Comparison of ENCODE assay signal across 8 cellular contexts in the genomic region with DNA sequence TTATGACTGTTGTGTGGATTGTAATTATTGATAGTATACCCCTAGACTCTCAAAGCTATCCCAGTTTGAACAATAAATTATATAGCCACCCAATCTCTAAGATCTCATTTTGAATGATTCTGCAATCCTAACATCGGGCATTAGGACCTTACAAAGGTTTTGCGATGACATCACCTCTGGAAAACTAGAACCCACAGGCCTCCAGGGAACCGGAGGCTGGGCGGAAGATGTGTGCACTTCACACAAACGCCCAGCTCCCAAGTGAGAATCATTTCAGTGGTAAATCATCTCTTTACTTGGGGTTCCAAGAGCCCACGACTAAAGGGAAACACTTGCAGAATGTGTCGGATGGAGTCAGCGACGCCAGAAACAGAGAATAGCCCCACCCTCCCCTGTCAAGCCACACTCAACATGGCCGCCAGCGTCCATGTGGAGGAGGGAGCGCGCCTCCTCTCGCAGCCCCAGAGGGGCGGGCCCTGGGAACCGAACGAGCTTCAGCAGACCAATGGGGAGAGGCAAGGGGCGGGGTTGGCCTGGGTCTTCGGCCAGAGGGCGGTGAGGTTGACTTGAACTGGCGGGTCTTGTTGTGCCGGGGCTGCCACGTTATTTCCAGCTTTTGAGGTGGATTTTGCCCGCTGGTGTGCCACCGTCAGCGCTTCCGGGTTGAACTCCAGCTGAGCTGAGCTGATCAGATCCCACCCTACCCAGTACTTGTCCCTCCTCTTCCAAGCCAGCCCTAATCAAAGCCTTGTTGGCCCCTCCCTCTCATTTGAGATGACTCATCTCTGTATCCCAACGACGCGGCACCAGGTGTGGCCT. TPM values are rescaled to one million over a fixed set of nuclear protein-coding genes. Genes with fewer than 3 reads are reported as not detected.
A peak's percentile ranks its signal among the peaks of the same experiment; 100 is the strongest.
DNase-seq lines count a peak whose midpoint lies in the region; ATAC-seq and TF ChIP-seq lines count a peak whose summit lies in the region.

No MANE protein-coding gene starts in this region.

- H3K4me2 ChIP-seq in DND-41 (ENCODE audit: insufficient read depth, low read length): peak overlapping the region; percentile 72

- H3K36me3 ChIP-seq in DND-41 (ENCODE audit: insufficient read depth, low read length) (no peaks in the 10 kb centered on the region), KOPT-K1 (ENCODE audit: insufficient read depth, low read length) (no peaks in the 10 kb centered on the region), Peyer's patch (no peaks in the 10 kb centered on the region), esophagus squamous epithelium (no peaks in the 10 kb centered on the region)

- H3K79me2 ChIP-seq in DND-41 (ENCODE audit: insufficient read depth, low read length): no peaks in the 10 kb centered on the region

- TF ChIP-seq CTCF in DND-41 (IDR thresholded peaks at IDR 0.05; ENCODE audit: borderline replicate concordance, extremely low read depth, low read length, poor library complexity, severe bottlenecking): no peak
- no peak for TF ChIP-seq CTCF in Peyer's patch (IDR thresholded peaks at IDR 0.05)
- no peak for TF ChIP-seq CTCF in esophagus squamous epithelium (IDR thresholded peaks at IDR 0.05)

- TF ChIP-seq POLR2A in Peyer's patch (IDR thresholded peaks at IDR 0.05) (peak; percentile 22 to 66), esophagus squamous epithelium (IDR thresholded peaks at IDR 0.05) (peak in 2 of 4 donors; percentile 9 to 45)

- intact Hi-C loops in esophagus squamous epithelium (cut with DNase I): no loop called here

- H3K9ac ChIP-seq in DND-41 (ENCODE audit: low read depth, low read length): peak overlapping the region; percentile 58

- H3K9me3 ChIP-seq in DND-41 (ENCODE audit: insufficient read depth, low read length, severe bottlenecking) (no peaks in the 10 kb centered on the region), KOPT-K1 (ENCODE audit: insufficient read depth, low read length, poor library complexity, severe bottlenecking) (no peaks in the 10 kb centered on the region), Peyer's patch (no peaks in the 10 kb centered on the region), esophagus squamous epithelium (no peaks in the 10 kb centered on the region)

- 0% methylated on average over 15 to 24 of the region's 30 CpGs for WGBS in esophagus squamous epithelium, 2 donors

- H3K27ac ChIP-seq in DND-41 (ENCODE audit: low read length) (peak overlapping the region; percentile 80), KOPT-K1 (ENCODE audit: low read depth, low read length, poor library complexity, severe bottlenecking) (peak overlapping the region; percentile 83), Peyer's patch (peak overlapping the region; percentile 89 to 98 (median 92)), esophagus squamous epithelium (peak overlapping the region; percentile 95 to 98 (median 96))

- H3K4me1 ChIP-seq in DND-41 (ENCODE audit: insufficient read depth, low read length) (peaks cover 27% of the 10 kb centered on the region), Peyer's patch (peaks cover 0 to 9% (median 0%) of the 10 kb centered on the region in 4 donors), esophagus squamous epithelium (peaks cover 0 to 23% (median 5%) of the 10 kb centered on the region in 3 donors)

- H3K27me3 ChIP-seq in DND-41 (ENCODE audit: insufficient read depth, low read length, poor library complexity): no peaks in the 10 kb centered on the region
- H3K27me3 ChIP-seq in Peyer's patch: no peaks in the 10 kb centered on the region
- no peaks in the 10 kb centered on the region for H3K27me3 ChIP-seq in esophagus squamous epithelium

- ATAC-seq in DND-41 (ENCODE audit: insufficient read depth, low read depth) (peak; percentile 94), GM21825 (IDR thresholded peaks at IDR 0.05; ENCODE audit: unreplicated experiment) (peak; percentile 97)

- peak; percentile 100 for DNase-seq in DND-41
- peak; percentile 97 to 99 (median 99) for DNase-seq in Peyer's patch
- DNase-seq in activated T-helper 1 cell treated with Interleukin-2 at 50 U/mL for 16 hours (ENCODE audit: low read depth): peak; percentile 95
- DNase-seq in esophagus squamous epithelium (lab: John Stamatoyannopoulos, UW): peak; percentile 90
- peak; percentile 99 for DNase-seq in myocyte (ENCODE audit: low read depth)
- DNase-seq in stimulated activated CD8-positive, alpha-beta memory T cell treated with anti-CD3 and anti-CD28 coated beads, Interleukin-7, amount 100 ng/mL, for 4 hours (ENCODE audit: low read depth in 2 of 2): peak; percentile 95 to 97

- peak overlapping the region; percentile 24 to 59; a peak in 3 of 4 replicates for H3K4me3 ChIP-seq in DND-41 (ENCODE audit: low read depth in 1 of 2, low read length in 2 of 2)
- H3K4me3 ChIP-seq in Peyer's patch: peak overlapping the region; percentile 49 to 64 (median 54)
- peak overlapping the region; percentile 41 to 75 (median 56) for H3K4me3 ChIP-seq in esophagus squamous epithelium

- H4K20me1 ChIP-seq in DND-41 (ENCODE audit: insufficient read depth, low read length): no peaks in the 10 kb centered on the region

- H2AFZ ChIP-seq in DND-41 (ENCODE audit: low read depth, low read length): peak overlapping the region; percentile 71

RNA-seq across cellular contexts. Expression of gene MRPL48, which starts 8.4 kb away (rescaled TPM):
- total RNA-seq in Peyer's patch (10 to 100 TPM; 26.8 to 50.3 (median 33.3) TPM), esophagus squamous epithelium (10 to 100 TPM in 3 of 4 donors, 1 to 10 TPM in 1; 9.2 to 23.5 (median 18.8) TPM), myocyte (17.6 and 21.9 TPM in 2 replicates)
- 25.9 TPM for polyA plus RNA-seq in myocyte (2012)

RNA-seq across cellular contexts. Expression of gene RAB6A, which starts 18.4 kb away (rescaled TPM):
- total RNA-seq in Peyer's patch (100 to 1,000 TPM in 3 of 4 donors, 10 to 100 TPM in 1; 76.7 to 198 (median 182) TPM), esophagus squamous epithelium (100 to 1,000 TPM; 115 to 234 (median 161) TPM), myocyte (140 and 142 TPM in 2 replicates)
- 90.1 TPM for polyA plus RNA-seq in myocyte (2012)

Comparison
In these comparisons a context has a peak if more than half of its experiments do, and no peak if none do; other contexts are left out.
1. Peak in every context shown above with its lines: DNase-seq, ATAC-seq, H3K4me3 ChIP-seq and H3K27ac ChIP-seq.